Comparison of ENCODE assay signal across 8 cellular contexts in genomic region chr12:55743967-55744931, GRCh38. TPM values are rescaled to one million over a fixed set of nuclear protein-coding genes. Genes with fewer than 3 reads are reported as not detected.
A peak's percentile ranks its signal among the peaks of the same experiment; 100 is the strongest.
DNase-seq lines count a peak whose midpoint lies in the region; ATAC-seq and TF ChIP-seq lines count a peak whose summit lies in the region.

No MANE protein-coding gene starts in this region.

- peak overlapping the region; percentile 90 for H3K4me3 Mint-ChIP-seq in mesothelial cell of epicardium

- no peaks in the 10 kb centered on the region for H3K27me3 Mint-ChIP-seq in mesothelial cell of epicardium (ENCODE audit: low read depth)

- peaks cover 4% of the 10 kb centered on the region for H3K36me3 Mint-ChIP-seq in mesothelial cell of epicardium

- H3K27me3 ChIP-seq in Karpas-422 (ENCODE audit: low read length) (no peaks in the 10 kb centered on the region), vagina (no peaks in the 10 kb centered on the region)

- H2AFZ ChIP-seq in Karpas-422 (ENCODE audit: low read length) = no peak overlapping the region

- no peaks in the 10 kb centered on the region for H3K36me3 ChIP-seq in Karpas-422 (ENCODE audit: insufficient read depth, low read length)
- no peaks in the 10 kb centered on the region for H3K36me3 ChIP-seq in vagina

- DNase-seq in ELF-1 (ENCODE audit: low read depth, low spot score) = peak; percentile 43
- DNase-seq in Karpas-422 = no peak
- peak in 8 of 61 donors; percentile 6 to 55 (median 38) for DNase-seq in caudate nucleus (lab: John Stamatoyannopoulos, UW)
- no peak for DNase-seq in mesothelial cell of epicardium (ENCODE audit: low spot score in 2 of 2, unreplicated experiment in 2 of 2)
- no peak for DNase-seq in vagina (ENCODE audit: extremely low spot score in 2 of 2)
- no peak for DNase-seq in activated CD4-positive, alpha-beta T cell treated with anti-CD3 and anti-CD28 coated beads, Interleukin-2, amount 50 U/mL, for 1 hour

- TF ChIP-seq POLR2A in vagina (IDR thresholded peaks at IDR 0.05) (no peak), GM18505 (IDR thresholded peaks at IDR 0.05; ENCODE audit: borderline replicate concordance, extremely low read depth, insufficient read depth, insufficient read length) (no peak)

- no peak for ATAC-seq in GM21528 (IDR thresholded peaks at IDR 0.05; ENCODE audit: low FRiP score, unreplicated experiment)
- no peak for ATAC-seq in GM18505 (IDR thresholded peaks at IDR 0.05; ENCODE audit: unreplicated experiment)

- no peaks in the 10 kb centered on the region for H3K9me2 ChIP-seq in Karpas-422 (replicated peaks; ENCODE audit: insufficient read depth, low read length)

- peaks cover 14% of the 10 kb centered on the region for H4K20me1 ChIP-seq in Karpas-422 (ENCODE audit: insufficient read depth, low read depth, low read length)

- H3K4me3 ChIP-seq in Karpas-422 (ENCODE audit: low read length) (peak overlapping the region; percentile 86), vagina (peak overlapping the region; percentile 59 to 63)

- peak overlapping the region; percentile 98 for H3K4me2 ChIP-seq in Karpas-422 (ENCODE audit: low read depth, low read length, poor library complexity, severe bottlenecking)

- H3K79me2 ChIP-seq in Karpas-422 (ENCODE audit: low read length) = peaks cover 9% of the 10 kb centered on the region

- H3K9me3 ChIP-seq in Karpas-422 (ENCODE audit: low read length) = no peaks in the 10 kb centered on the region
- no peaks in the 10 kb centered on the region for H3K9me3 ChIP-seq in vagina

- H3K27ac Mint-ChIP-seq in mesothelial cell of epicardium = peak overlapping the region; percentile 57

- H3K9ac ChIP-seq in Karpas-422 (ENCODE audit: low read length) = peak overlapping the region; percentile 77

- peaks cover 37% of the 10 kb centered on the region for H3K4me1 Mint-ChIP-seq in mesothelial cell of epicardium

- peak overlapping the region; percentile 45 for H3K27ac ChIP-seq in Karpas-422 (ENCODE audit: low read length)
- H3K27ac ChIP-seq in caudate nucleus (ENCODE audit: low read depth, low read length) = peak overlapping the region; percentile 85
- peak overlapping the region; percentile 80 for H3K27ac ChIP-seq in vagina

- no peak for TF ChIP-seq CTCF in mesothelial cell of epicardium (IDR thresholded peaks at IDR 0.05; ENCODE audit: unreplicated experiment)
- no peak for TF ChIP-seq CTCF in vagina (IDR thresholded peaks at IDR 0.05)

- H3K9me3 Mint-ChIP-seq in mesothelial cell of epicardium = no peaks in the 10 kb centered on the region

- intact Hi-C loops in vagina (cut with DNase I) = loop anchor here (10.0 kb wide), 1 partner anchor 51 kb away; no protein-coding TSS in a partner anchor

- H3K4me1 ChIP-seq in Karpas-422 (ENCODE audit: low read length) = peaks cover 51% of the 10 kb centered on the region
- H3K4me1 ChIP-seq in vagina = peaks cover 37% of the 10 kb centered on the region

RNA-seq across cellular contexts. Expression of gene GDF11, which starts 1.3 kb away (rescaled TPM):
- 2.9 and 7.8 TPM in 2 replicates for total RNA-seq in Karpas-422 (2014; rRNA removed; shearing (Covaris generic); ENCODE audit: low replicate concordance)
- total RNA-seq in mesothelial cell of epicardium (17.0 to 18.7 TPM (median 18.1 TPM) in 3 replicates), vagina (7.6 TPM)

RNA-seq across cellular contexts. Expression of gene CD63, which starts 15.4 kb away (rescaled TPM):
- total RNA-seq in Karpas-422 (2014; rRNA removed; shearing (Covaris generic); ENCODE audit: low replicate concordance) = 150 and 266 TPM in 2 replicates
- total RNA-seq in mesothelial cell of epicardium = 429 to 438 TPM (median 438 TPM) in 3 replicates
- total RNA-seq in vagina = 568 TPM

RNA-seq across cellular contexts. Expression of gene RDH5, which starts 24.1 kb away (rescaled TPM):
- 12.4 and 12.8 TPM in 2 replicates for total RNA-seq in Karpas-422 (2014; rRNA removed; shearing (Covaris generic); ENCODE audit: low replicate concordance)
- total RNA-seq in mesothelial cell of epicardium = 9.7 to 11.2 TPM (median 11.2 TPM) in 3 replicates
- 10.6 TPM for total RNA-seq in vagina

RNA-seq across cellular contexts. Expression of gene BLOC1S1, which starts 28.4 kb away (rescaled TPM):
- 83.4 and 191 TPM in 2 replicates for total RNA-seq in Karpas-422 (2014; rRNA removed; shearing (Covaris generic); ENCODE audit: low replicate concordance)
- total RNA-seq in mesothelial cell of epicardium (58.0 to 63.4 TPM (median 61.6 TPM) in 3 replicates), vagina (173 TPM)

RNA-seq across cellular contexts. Expression of gene ITGA7, which starts 36.5 kb away (rescaled TPM):
- total RNA-seq in Karpas-422 (2014; rRNA removed; shearing (Covaris generic); ENCODE audit: low replicate concordance) = 0.78 and 2.6 TPM in 2 replicates
- total RNA-seq in mesothelial cell of epicardium (32.5 to 34.0 TPM (median 33.2 TPM) in 3 replicates), vagina (23.6 TPM)
